ENCODE assay signal across 20 cellular contexts in the genomic region with DNA sequence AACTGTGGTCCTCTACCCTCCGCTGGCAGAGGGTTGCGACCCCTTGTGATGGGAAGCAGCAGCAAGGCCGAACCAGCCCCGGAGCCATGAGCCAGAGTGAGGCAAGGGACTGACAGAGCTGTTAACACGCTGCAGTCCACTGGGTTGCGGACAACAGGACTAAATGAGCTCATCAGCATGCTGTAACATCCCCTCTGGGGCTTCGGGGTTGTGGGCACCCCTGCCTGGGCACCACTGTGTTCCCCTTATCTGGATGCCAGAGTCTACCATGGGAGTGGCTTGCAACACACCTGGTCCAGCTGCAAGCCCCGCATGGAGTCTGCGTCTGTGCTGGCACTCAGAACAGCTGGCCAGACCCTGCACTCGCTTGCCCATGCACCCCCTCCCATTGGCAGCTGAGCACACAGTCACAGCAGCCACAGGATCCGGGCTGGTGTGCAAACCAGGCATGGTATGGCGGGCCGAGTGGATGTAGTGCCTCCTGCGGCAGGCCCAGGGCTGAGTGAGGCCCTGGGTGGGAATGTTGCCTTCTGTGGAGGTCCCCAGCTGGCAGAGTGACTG.
DNase-seq lines count a peak whose midpoint lies in the region; ATAC-seq, FAIRE-seq and TF ChIP-seq lines count a peak whose summit lies in the region.
"Had no signal": no experiment of that assay in that cellular context is flagged by ENCODE, and none has a peak within 500 bp of the region (broad histone marks: within the 10 kb centered on the region; RNA-seq: fewer than 3 reads in every experiment).

No MANE protein-coding gene starts in this region.

- H3K27ac Mint-ChIP-seq in astrocyte (ENCODE audit: unreplicated experiment) = peak overlapping the region; percentile 26
- H3K27ac Mint-ChIP-seq: CD4-positive, alpha-beta memory T cell; GM23338; HFFc6 had no signal

- H3K36me3 Mint-ChIP-seq in astrocyte (ENCODE audit: low read depth, unreplicated experiment) = no peaks in the 10 kb centered on the region

- DNase-seq in Right ventricle myocardium inferior (ENCODE audit: missing footprints) (peak; percentile 47), left cardiac atrium (no peak), astrocyte (ENCODE audit: low read depth) (no peak), neuronal stem cell (ENCODE audit: low spot score) (no peak), activated gamma-delta T cell (lab: John Stamatoyannopoulos, UW) (no peak), NCI-H2227 (lab: John Stamatoyannopoulos, UW; ENCODE audit: unreplicated experiment) (no peak), A673 (ENCODE audit: low spot score) (no peak)
- DNase-seq: CD4-positive, alpha-beta memory T cell; DMS79 treated with DMSO at 0.1 percent for 48 hours; GF-D8; H7; HFFc6; IMR-90 had no signal

- H3K4me2 ChIP-seq in astrocyte (ENCODE audit: low read length) = no peak overlapping the region
- no peak overlapping the region for H3K4me2 ChIP-seq in neuronal stem cell (ENCODE audit: insufficient read depth, low read length, poor library complexity, severe bottlenecking)
- H3K4me2 ChIP-seq: A549, BLaER1, GM23338 had no signal

- H4K91ac ChIP-seq in neuronal stem cell (ENCODE audit: low read depth, low read length, poor library complexity) = no peak overlapping the region

- H3K14ac ChIP-seq in neuronal stem cell (ENCODE audit: low read length) = peak overlapping the region; percentile 57

- peak overlapping the region; percentile 55 for H2BK5ac ChIP-seq in neuronal stem cell (ENCODE audit: low read length)

- no peaks in the 10 kb centered on the region for H3K27me3 Mint-ChIP-seq in astrocyte (ENCODE audit: low read depth, unreplicated experiment)
- H3K27me3 Mint-ChIP-seq: CD4-positive, alpha-beta memory T cell had no signal

- ATAC-seq in Right ventricle myocardium inferior = no peak
- ATAC-seq in left cardiac atrium = no peak
- ATAC-seq: A549, GM23338, HCT116 had no signal

- no peak overlapping the region for H2AFZ ChIP-seq in astrocyte (ENCODE audit: low read depth, low read length)
- H2AFZ ChIP-seq in neuronal stem cell (ENCODE audit: low read length) = no peak overlapping the region
- H2AFZ ChIP-seq: GM23338 had no signal

- H4K8ac ChIP-seq in neuronal stem cell (ENCODE audit: low read depth, low read length) = no peak overlapping the region

- H2BK12ac ChIP-seq in neuronal stem cell (ENCODE audit: low read length) = no peak overlapping the region

- no peaks in the 10 kb centered on the region for H3K79me1 ChIP-seq in neuronal stem cell (ENCODE audit: low read depth, low read length)

- H3K79me2 ChIP-seq in astrocyte (ENCODE audit: insufficient read depth, low read length) = no peaks in the 10 kb centered on the region

- peaks cover 3% of the 10 kb centered on the region for H3K4me1 Mint-ChIP-seq in astrocyte (ENCODE audit: low read depth, unreplicated experiment)
- H3K4me1 Mint-ChIP-seq: CD14-positive monocyte, GM23338 had no signal

- peak overlapping the region; percentile 3 for H3K23ac ChIP-seq in neuronal stem cell (ENCODE audit: low read depth, low read length, poor library complexity)

- H2AK5ac ChIP-seq in neuronal stem cell (ENCODE audit: low read depth, low read length) = peak overlapping the region; percentile 50

- POLR2A ChIA-PET in A673 (lab: Charles Lee; ENCODE audit: low non-redundant PET) = no interaction called here

- H3K4me3 ChIP-seq in astrocyte (ENCODE audit: insufficient read depth, low read depth, low read length) (no peak overlapping the region), neuronal stem cell (ENCODE audit: low read length in 2 of 2) (no peak overlapping the region), A673 (ENCODE audit: low read depth, low read length, poor library complexity, severe bottlenecking) (no peak overlapping the region)
- H3K4me3 ChIP-seq: A549, BLaER1, GM23338 had no signal

- BruUV-seq in A673 (replicated peaks; lab: Mats Ljungman, UMichigan) = no TSS peak

- CTCF ChIA-PET in A673 (lab: Charles Lee) = no interaction called here

- H3K36me3 ChIP-seq in astrocyte (ENCODE audit: insufficient read depth, low read length) = no peaks in the 10 kb centered on the region
- H3K36me3 ChIP-seq in neuronal stem cell (replicated peaks in 1 of 2; ENCODE audit: control insufficient read depth in 2 of 2, insufficient read depth in 2 of 2, low read length in 2 of 2) = no peaks in the 10 kb centered on the region
- H3K36me3 ChIP-seq in A673 (ENCODE audit: insufficient read depth, low read length, poor library complexity, severe bottlenecking) = no peaks in the 10 kb centered on the region

- H2BK120ac ChIP-seq in neuronal stem cell (ENCODE audit: low read depth, low read length) = no peak overlapping the region

- H3K9ac ChIP-seq in astrocyte (ENCODE audit: low read length) = no peak overlapping the region
- no peak overlapping the region for H3K9ac ChIP-seq in neuronal stem cell (ENCODE audit: low read depth, low read length, poor library complexity)
- H3K9ac ChIP-seq: BLaER1 had no signal

- WGBS in neuronal stem cell (ENCODE audit: extremely low coverage in 2 of 2, insufficient read length in 2 of 2, insufficient replicate concordance in 1 of 2), 2 donors = no CpG with 5 or more reads among the region's 14 CpGs

- H3K4me1 ChIP-seq in astrocyte (ENCODE audit: insufficient read depth, low read length) = no peaks in the 10 kb centered on the region
- no peaks in the 10 kb centered on the region for H3K4me1 ChIP-seq in neuronal stem cell (ENCODE audit: control insufficient read depth in 2 of 2, insufficient read depth in 1 of 2, low read depth in 1 of 2, low read length in 2 of 2)
- H3K4me1 ChIP-seq in A673 (ENCODE audit: insufficient read depth, low read length, poor library complexity, severe bottlenecking) = no peaks in the 10 kb centered on the region
- H3K4me1 ChIP-seq: A549, BLaER1 had no signal

- no peaks in the 10 kb centered on the region for H3K27me3 ChIP-seq in astrocyte (ENCODE audit: insufficient read depth, low read length)
- H3K27me3 ChIP-seq in neuronal stem cell (ENCODE audit: control insufficient read depth in 3 of 3, insufficient read depth in 3 of 3, low read depth in 1 of 3, low read length in 3 of 3) = no peaks in the 10 kb centered on the region
- H3K27me3 ChIP-seq in A673 (replicated peaks; ENCODE audit: insufficient read depth, low read depth, low read length, poor library complexity) = no peaks in the 10 kb centered on the region
- H3K27me3 ChIP-seq: BLaER1 had no signal

- no peak overlapping the region for H3K4me3 Mint-ChIP-seq in astrocyte (ENCODE audit: unreplicated experiment)
- H3K4me3 Mint-ChIP-seq: CD14-positive monocyte; CD4-positive, alpha-beta memory T cell; GM23338; HFFc6 had no signal

- H3K27ac ChIP-seq in astrocyte (ENCODE audit: low read depth, low read length) (no peak overlapping the region), neuronal stem cell (replicated peaks; ENCODE audit: low read length) (no peak overlapping the region), A673 (ENCODE audit: low read depth, low read length, poor library complexity, severe bottlenecking) (no peak overlapping the region)
- H3K27ac ChIP-seq: 22Rv1, A549, BLaER1 had no signal

- no peak overlapping the region for H2BK15ac ChIP-seq in neuronal stem cell (ENCODE audit: low read length)

- intact Hi-C loops in Right ventricle myocardium inferior (cut with DNase I) = no loop called here
- intact Hi-C loops in left cardiac atrium (cut with DNase I) = no loop called here
- intact Hi-C loops in A673 (cut with micrococcal nuclease; ENCODE audit: unreplicated experiment) = no loop called here

- H3K9me3 ChIP-seq in astrocyte (ENCODE audit: insufficient read depth, low read depth, low read length) (no peaks in the 10 kb centered on the region), neuronal stem cell (replicated peaks in 1 of 2; ENCODE audit: control insufficient read depth in 2 of 2, insufficient read depth in 1 of 2, low read depth in 1 of 2, low read length in 2 of 2) (peaks cover 0 to 2% of the 10 kb centered on the region in 2 donors), A673 (ENCODE audit: low read depth, low read length, poor library complexity, severe bottlenecking) (no peaks in the 10 kb centered on the region)
- H3K9me3 ChIP-seq: A549 had no signal

- no peaks in the 10 kb centered on the region for H4K20me1 ChIP-seq in astrocyte (ENCODE audit: insufficient read depth, low read length)
- H4K20me1 ChIP-seq: BLaER1 had no signal

- H3K9me3 Mint-ChIP-seq in astrocyte (ENCODE audit: unreplicated experiment) = no peaks in the 10 kb centered on the region
- H3K9me3 Mint-ChIP-seq: CD14-positive monocyte; CD4-positive, alpha-beta memory T cell; GM23338; HFFc6 had no signal

- H3K4ac ChIP-seq in neuronal stem cell (ENCODE audit: low read length) = no peak overlapping the region

- no peak for FAIRE-seq in astrocyte (lab: Jason Lieb, UNC)
- FAIRE-seq: A549, HTR-8/SVneo had no signal

- no peak for TF ChIP-seq CTCF in astrocyte (IDR thresholded peaks at IDR 0.05; ENCODE audit: insufficient read depth, low read depth, low read length)
- no peak for TF ChIP-seq CTCF in A673 (conservative IDR thresholded peaks at IDR 0.05; ENCODE audit: low read depth, low read length)

- peak overlapping the region; percentile 80 for H3K18ac ChIP-seq in neuronal stem cell (ENCODE audit: low read length)
